ENCODE assay signal across 15 cellular contexts in genomic region chr2:24675338-24675737, GRCh38.
DNase-seq lines count a peak whose midpoint lies in the region; ATAC-seq, FAIRE-seq and TF ChIP-seq lines count a peak whose summit lies in the region.
"Had no signal": no experiment of that assay in that cellular context is flagged by ENCODE, and none has a peak within 500 bp of the region (broad histone marks: within the 10 kb centered on the region; RNA-seq: fewer than 3 reads in every experiment).

No MANE protein-coding gene starts in this region.

- ATAC-seq in left cardiac atrium (no peak), HG03457 (IDR thresholded peaks at IDR 0.05; ENCODE audit: unreplicated experiment) (no peak), HG03097 (IDR thresholded peaks at IDR 0.05; ENCODE audit: low FRiP score, unreplicated experiment) (no peak)

- H3K27ac ChIP-seq in right atrium auricular region (no peak overlapping the region), HEK293 (ENCODE audit: extremely low read depth, low read depth, low read length) (no peak overlapping the region), endothelial cell of umbilical vein (ENCODE audit: insufficient read depth, low read depth, low read length) (no peak overlapping the region)
- H3K27ac ChIP-seq: HL-60 had no signal

- no peaks in the 10 kb centered on the region for H3K27me3 ChIP-seq in right atrium auricular region
- H3K27me3 ChIP-seq in endothelial cell of umbilical vein (ENCODE audit: control insufficient read depth in 2 of 2, insufficient read depth in 2 of 2, low read length in 2 of 2), result no peaks in the 10 kb centered on the region

- H4K20me1 ChIP-seq in endothelial cell of umbilical vein (replicated peaks; ENCODE audit: control insufficient read depth, extremely low read depth, insufficient read depth, low read length), result no peaks in the 10 kb centered on the region

- no peak for TF ChIP-seq POLR2A in endothelial cell of umbilical vein (IDR thresholded peaks at IDR 0.05; ENCODE audit: low read depth, low read length)

- BruUV-seq in endothelial cell of umbilical vein (replicated peaks; lab: Mats Ljungman, UMichigan), result no TSS peak

- CTCF ChIA-PET in HEK293 (lab: Yijun Ruan, JAX), result no interaction called here
- CTCF ChIA-PET in endothelial cell of umbilical vein (lab: Charles Lee), result interaction anchor here (1.3 to 2.5 kb wide), 2 partner anchors 10 to 11 kb away, joined by 5 to 6 read pairs; no protein-coding TSS in a partner anchor

- no peaks in the 10 kb centered on the region for H3K4me1 ChIP-seq in right atrium auricular region
- H3K4me1 ChIP-seq in HEK293 (ENCODE audit: control insufficient read depth, insufficient read depth, low read length), result no peaks in the 10 kb centered on the region
- H3K4me1 ChIP-seq in endothelial cell of umbilical vein (ENCODE audit: control insufficient read depth, extremely low read depth, insufficient read depth, low read length), result no peaks in the 10 kb centered on the region
- H3K4me1 ChIP-seq: HAP-1 had no signal

- DNase-seq in left cardiac atrium (peak; percentile 30), right atrium auricular region (ENCODE audit: low spot score) (no peak), endothelial cell of umbilical vein (ENCODE audit: low read depth, low spot score) (peak; percentile 47), stromal cell of bone marrow (ENCODE audit: low read depth) (peak; percentile 2)
- DNase-seq: C1 segment of cervical spinal cord; CD4-positive, alpha-beta T cell; DMS79; GOT3; HFFc6 had no signal

- H3K4me3 ChIP-seq in right atrium auricular region (no peak overlapping the region), HEK293 (ENCODE audit: low read depth, low read length) (no peak overlapping the region), endothelial cell of umbilical vein (replicated peaks in 1 of 3; ENCODE audit: insufficient read depth in 1 of 3, low read depth in 1 of 3, low read length in 3 of 3) (no peak overlapping the region)
- H3K4me3 ChIP-seq: HAP-1 had no signal

- no peaks in the 10 kb centered on the region for H3K9me1 ChIP-seq in endothelial cell of umbilical vein (replicated peaks; ENCODE audit: control insufficient read depth, extremely low read depth, insufficient read depth, low read length)

- H3K9ac ChIP-seq in endothelial cell of umbilical vein (replicated peaks; ENCODE audit: extremely low read depth, insufficient read depth, low read length), result no peak overlapping the region

- intact Hi-C loops in left cardiac atrium (cut with DNase I), result no loop called here
- intact Hi-C loops in endothelial cell of umbilical vein (cut with micrococcal nuclease), result no loop called here

- peak; percentile 55 for FAIRE-seq in endothelial cell of umbilical vein (lab: Jason Lieb, UNC)
- FAIRE-seq: A204.1 had no signal

- no peak for TF ChIP-seq CTCF in right atrium auricular region (IDR thresholded peaks at IDR 0.05)
- TF ChIP-seq CTCF in HEK293 (tag by site-specific recombination; IDR thresholded peaks at IDR 0.05), result no peak
- TF ChIP-seq CTCF in endothelial cell of umbilical vein (IDR thresholded peaks at IDR 0.05; ENCODE audit: extremely low read depth in 1 of 2, insufficient read depth in 1 of 2, low read depth in 1 of 2, low read length in 2 of 2), result no peak

- no peak overlapping the region for H3K4me2 ChIP-seq in endothelial cell of umbilical vein (ENCODE audit: insufficient read depth, low read length)

- H3K36me3 ChIP-seq in right atrium auricular region (no peaks in the 10 kb centered on the region), HEK293 (ENCODE audit: control insufficient read depth in 2 of 2, insufficient read depth in 1 of 2, low read length in 2 of 2) (no peaks in the 10 kb centered on the region; a peak in 1 of 3 replicates), endothelial cell of umbilical vein (ENCODE audit: control insufficient read depth in 2 of 2, extremely low read depth in 1 of 2, insufficient read depth in 2 of 2, low read length in 2 of 2) (no peaks in the 10 kb centered on the region)
- H3K36me3 ChIP-seq: HAP-1 had no signal

- dilution Hi-C loops in endothelial cell of umbilical vein (cut with MboI; ENCODE audit: extremely low pct_ligation_motif_present, low sequenced_read_pairs), result no loop called here

- no peaks in the 10 kb centered on the region for H3K79me2 ChIP-seq in endothelial cell of umbilical vein (ENCODE audit: control insufficient read depth, insufficient read depth, low read length)

- no peaks in the 10 kb centered on the region for H3K9me3 ChIP-seq in right atrium auricular region
- H3K9me3 ChIP-seq in HEK293 (ENCODE audit: control insufficient read depth, insufficient read depth, low read depth, low read length), result no peaks in the 10 kb centered on the region
- H3K9me3 ChIP-seq in endothelial cell of umbilical vein (replicated peaks; ENCODE audit: control insufficient read depth, insufficient read depth, low read length), result no peaks in the 10 kb centered on the region
- H3K9me3 ChIP-seq: HAP-1 had no signal

- POLR2A ChIA-PET in HEK293 (lab: Yijun Ruan, JAX), result no interaction called here
- POLR2A ChIA-PET in endothelial cell of umbilical vein (lab: Charles Lee), result no interaction called here

- no peak overlapping the region for H2AFZ ChIP-seq in endothelial cell of umbilical vein (ENCODE audit: low read depth, low read length)

TF ChIP-seq in HEK293, 187 proteins besides CTCF, POLR2A, EP300 and RAD21:
- peak; percentile 43; the same call in 1 of the 2 replicates for TF ChIP-seq KLF1 (tag by site-specific recombination; IDR thresholded peaks at IDR 0.05)
- TF ChIP-seq OVOL3 (tag by site-specific recombination; IDR thresholded peaks at IDR 0.05), result no peak

TF ChIP-seq in endothelial cell of umbilical vein, 7 proteins besides CTCF, POLR2A, EP300 and RAD21:
- TF ChIP-seq GATA2 (IDR thresholded peaks at IDR 0.05; ENCODE audit: insufficient read depth, insufficient read length, low read depth, low read length) (no peak), EZH2 (IDR thresholded peaks at IDR 0.05; ENCODE audit: borderline replicate concordance, low read depth, low read length, severe bottlenecking) (no peak), MYC (IDR thresholded peaks at IDR 0.05; ENCODE audit: low read depth, low read length) (no peak), MAX (IDR thresholded peaks at IDR 0.05; ENCODE audit: insufficient read depth, insufficient read length) (no peak), FOS (IDR thresholded peaks at IDR 0.05; ENCODE audit: borderline replicate concordance, insufficient read depth, low read length) (no peak), POLR2AphosphoS5 (IDR thresholded peaks at IDR 0.05; ENCODE audit: insufficient read depth, low read depth, low read length) (no peak)
